1 cellular context compared by ENCODE assay signal in the genomic region with DNA sequence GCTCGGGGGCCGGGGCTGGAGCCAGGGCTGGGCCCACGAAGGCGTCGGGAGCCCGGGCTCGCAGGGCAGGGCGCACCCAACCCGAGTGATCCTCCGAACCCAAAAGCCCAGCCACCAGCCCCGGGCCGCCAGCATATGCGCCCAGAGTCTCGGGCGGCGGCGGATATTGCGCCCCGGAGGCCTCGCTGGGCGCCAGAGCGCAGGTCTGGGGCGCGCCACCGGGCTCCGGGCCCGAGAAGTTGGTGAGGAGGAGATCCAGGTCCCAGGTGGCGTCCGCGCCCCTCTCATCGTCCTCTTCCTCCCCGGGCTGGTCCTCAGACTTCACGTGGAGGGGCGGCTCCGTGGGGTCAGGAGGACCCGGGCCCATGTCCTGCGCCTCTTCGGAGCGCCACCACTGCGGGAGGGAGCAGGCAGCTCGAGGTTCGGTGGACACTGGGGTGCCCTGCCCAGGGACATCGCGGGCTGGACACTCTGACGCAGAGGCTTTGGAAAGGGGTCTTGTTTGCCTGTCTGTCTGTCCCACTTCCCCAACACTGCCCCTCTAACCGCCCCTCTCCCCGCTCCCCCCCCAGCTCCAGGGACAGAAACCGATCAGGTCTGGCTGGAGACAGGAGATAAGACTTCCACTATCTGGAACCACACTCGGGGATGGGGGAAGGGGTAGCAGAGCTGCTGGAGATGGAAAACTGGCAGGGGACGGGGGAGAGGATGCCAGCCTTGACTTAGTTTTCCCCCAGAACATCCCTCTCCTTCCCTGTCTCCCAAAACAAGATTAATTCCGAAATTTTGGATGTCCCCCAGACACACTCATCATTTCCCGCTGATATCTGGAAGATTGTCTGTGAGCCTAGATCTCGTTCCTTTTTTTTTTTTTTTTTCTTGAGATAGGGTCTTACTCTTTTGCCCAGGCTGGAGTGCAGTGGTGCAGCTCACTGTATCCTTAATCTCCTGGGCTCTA.
TF ChIP-seq lines count a peak whose summit lies in the region.

No MANE protein-coding gene starts in this region.

TF ChIP-seq in endothelial cell of umbilical vein, 7 proteins besides CTCF, POLR2A, EP300 and RAD21:
- TF ChIP-seq FOS (IDR thresholded peaks at IDR 0.05; ENCODE audit: borderline replicate concordance, insufficient read depth, low read length), result no peak
- TF ChIP-seq POLR2AphosphoS5 (IDR thresholded peaks at IDR 0.05; ENCODE audit: insufficient read depth, low read depth, low read length), result no peak
- TF ChIP-seq EZH2 (IDR thresholded peaks at IDR 0.05; ENCODE audit: borderline replicate concordance, low read depth, low read length, severe bottlenecking), result no peak
TF ChIP-seq in endothelial cell of umbilical vein: peak in this region for 0.
